17 cellular contexts compared by ENCODE assay signal in genomic region chr11:74069146-74070046, GRCh38.
DNase-seq lines count a peak whose midpoint lies in the region; ATAC-seq and TF ChIP-seq lines count a peak whose summit lies in the region.
"Had no signal": no experiment of that assay in that cellular context is flagged by ENCODE, and none has a peak within 500 bp of the region (broad histone marks: within the 10 kb centered on the region; RNA-seq: fewer than 3 reads in every experiment).

No MANE protein-coding gene starts in this region.

- intact Hi-C loops in breast epithelium (cut with DNase I; ENCODE audit: low total_unique reads): no loop called here
- intact Hi-C loops in dorsolateral prefrontal cortex (cut with DNase I): no loop called here
- intact Hi-C loops in heart right ventricle (cut with DNase I): loop anchor here in 1 of 10 donors (10.0 kb wide), 1 partner anchor 105 kb away; no protein-coding TSS in a partner anchor

- CTCF ChIA-PET in T-cell (lab: Charles Lee): interaction anchor here in 1 of 2 donors (0.5 kb wide), 1 partner anchor 90 kb away, joined by 3 read pairs; no protein-coding TSS in a partner anchor

- H3K27ac ChIP-seq in C4-2B: peak overlapping the region; percentile 89
- H3K27ac ChIP-seq in breast epithelium: peak overlapping the region; percentile 73 to 90
- H3K27ac ChIP-seq in dorsolateral prefrontal cortex: no peak overlapping the region
- H3K27ac ChIP-seq in heart right ventricle: no peak overlapping the region
- H3K27ac ChIP-seq: brain microvascular endothelial cell, KMS-11 had no signal

- H3K4me1 ChIP-seq in breast epithelium (peaks cover 0 to 21% of the 10 kb centered on the region in 2 donors), heart right ventricle (no peaks in the 10 kb centered on the region)

- H3K36me3 ChIP-seq in breast epithelium: no peaks in the 10 kb centered on the region
- H3K36me3 ChIP-seq in heart right ventricle: peaks cover 0 to 69% (median 6%) of the 10 kb centered on the region in 9 donors

- H3K27me3 ChIP-seq in breast epithelium: no peaks in the 10 kb centered on the region
- H3K27me3 ChIP-seq in dorsolateral prefrontal cortex: no peaks in the 10 kb centered on the region
- no peaks in the 10 kb centered on the region for H3K27me3 ChIP-seq in heart right ventricle
- H3K27me3 ChIP-seq: brain microvascular endothelial cell had no signal

- H3K9me3 ChIP-seq in breast epithelium (no peaks in the 10 kb centered on the region), heart right ventricle (peaks cover 0 to 11% (median 0%) of the 10 kb centered on the region in 11 donors)

- H3K4me3 ChIP-seq in breast epithelium: no peak overlapping the region
- H3K4me3 ChIP-seq in dorsolateral prefrontal cortex: no peak overlapping the region
- H3K4me3 ChIP-seq in heart right ventricle: no peak overlapping the region

- H3K9me3 Mint-ChIP-seq in osteocyte (ENCODE audit: unreplicated experiment): no peaks in the 10 kb centered on the region
- no peaks in the 10 kb centered on the region for H3K9me3 Mint-ChIP-seq in T-cell

- peak overlapping the region; percentile 16 for H3K27ac Mint-ChIP-seq in osteocyte (ENCODE audit: unreplicated experiment)
- H3K27ac Mint-ChIP-seq in T-cell: no peak overlapping the region
- H3K27ac Mint-ChIP-seq: activated CD4-positive, alpha-beta T cell treated with anti-CD3 and anti-CD28 coated beads for 36 hours; activated T-helper 2 cell treated with anti-CD3 and anti-CD28 coated beads, Interferon-gamma antibody, Interleukin-2, Interleukin-4, amounts not matched to agents 10 μg/mL and 5 μg/mL and 100 μg/mL, durations not matched to agents 14 hours and 24 hours and 36 hours had no signal

- 92 to 95% methylated on average over 6 of the region's 6 CpGs for WGBS in heart right ventricle, 2 donors

- ATAC-seq in T-cell (replicated peaks in 1 of 4) (no peak), GM18861 (IDR thresholded peaks at IDR 0.05; ENCODE audit: unreplicated experiment) (no peak), heart right ventricle (no peak)
- ATAC-seq: activated CD4-positive, alpha-beta T cell treated with anti-CD3 and anti-CD28 coated beads for 36 hours had no signal

- H3K36me3 Mint-ChIP-seq in osteocyte (ENCODE audit: unreplicated experiment) (peaks cover 33% of the 10 kb centered on the region), T-cell (peaks cover 80% of the 10 kb centered on the region)

- TF ChIP-seq CTCF in C4-2B (conservative IDR thresholded peaks at IDR 0.05): no peak
- TF ChIP-seq CTCF in breast epithelium (IDR thresholded peaks at IDR 0.05): no peak
- no peak for TF ChIP-seq CTCF in osteocyte (IDR thresholded peaks at IDR 0.05)
- no peak for TF ChIP-seq CTCF in dorsolateral prefrontal cortex (IDR thresholded peaks at IDR 0.05 in 54 of 56, conservative IDR thresholded peaks at IDR 0.05 in 2 of 56; ENCODE audit: low read depth in 1 of 56, partially characterized antibody in 56 of 56)
- no peak for TF ChIP-seq CTCF in heart right ventricle (IDR thresholded peaks at IDR 0.05)

- H3K4me1 Mint-ChIP-seq in osteocyte (ENCODE audit: unreplicated experiment) (peaks cover 21% of the 10 kb centered on the region), T-cell (peaks cover 0 to 5% (median 0%) of the 10 kb centered on the region in 3 donors)

- POLR2A ChIA-PET in T-cell (lab: Charles Lee): interaction anchor here in 1 of 2 donors (0.5 kb wide), 1 partner anchor 15 kb away, joined by 15 read pairs; no protein-coding TSS in a partner anchor

- no peak for TF ChIP-seq POLR2A in breast epithelium (IDR thresholded peaks at IDR 0.05)

- H3K4me3 Mint-ChIP-seq in osteocyte (ENCODE audit: unreplicated experiment): no peak overlapping the region
- H3K4me3 Mint-ChIP-seq in T-cell: no peak overlapping the region
- H3K4me3 Mint-ChIP-seq: activated CD4-positive, alpha-beta T cell treated with anti-CD3 and anti-CD28 coated beads for 36 hours had no signal

- DNase-seq in NCI-H1417 (lab: John Stamatoyannopoulos, UW): peak in 2 of 3 experiments; percentile 38 to 80
- peak in 1 of 2 donors; percentile 59 for DNase-seq in breast epithelium (ENCODE audit: low spot score in 2 of 2)
- DNase-seq in osteocyte (ENCODE audit: extremely low spot score, unreplicated experiment): no peak
- DNase-seq in T-cell: no peak
- DNase-seq in dorsolateral prefrontal cortex: no peak
- no peak for DNase-seq in heart right ventricle
- DNase-seq: activated CD4-positive, alpha-beta T cell treated with anti-CD3 and anti-CD28 coated beads for 36 hours; AML-193; brain microvascular endothelial cell; mesenchymal stem cell; NCI-H2081 treated with DMSO at 0.1 percent for 48 hours; nucleus accumbens; T-helper 1 cell had no signal

- H3K27me3 Mint-ChIP-seq in osteocyte (ENCODE audit: unreplicated experiment) (no peaks in the 10 kb centered on the region), T-cell (no peaks in the 10 kb centered on the region)
- H3K27me3 Mint-ChIP-seq: activated CD4-positive, alpha-beta T cell treated with anti-CD3 and anti-CD28 coated beads for 36 hours had no signal

Comparison
In these comparisons a context has a peak if more than half of its experiments do, and no peak if none do; other contexts are left out.
1. H3K27ac ChIP-seq: peak in C4-2B (single experiment) and breast epithelium (2 of 2); none in dorsolateral prefrontal cortex (0 of 59) and heart right ventricle (0 of 10).
2. DNase-seq: peak in NCI-H1417 (2 of 3); none in osteocyte (single experiment), T-cell (0 of 34), dorsolateral prefrontal cortex (0 of 10) and heart right ventricle (0 of 2).